Comparison of ENCODE assay signal across 10 cellular contexts in the genomic region with DNA sequence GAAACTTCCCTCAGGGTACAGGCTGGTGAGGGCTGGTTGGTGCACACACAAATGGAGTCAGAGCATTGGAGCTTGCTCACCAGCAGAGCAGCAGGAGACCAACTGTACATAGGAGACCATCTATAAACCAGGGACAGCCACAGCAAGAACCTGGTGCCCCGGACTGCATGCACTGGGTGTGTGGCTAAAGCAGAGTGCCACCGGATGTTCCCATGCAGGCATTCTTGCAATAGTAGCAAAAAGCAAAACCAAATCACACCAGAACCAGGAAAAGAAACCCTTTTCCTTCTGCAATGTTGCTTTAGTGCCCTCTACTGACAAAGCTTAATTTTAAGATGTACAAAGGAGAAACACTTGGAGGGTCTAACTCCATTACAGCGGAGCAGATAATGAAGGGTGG.
DNase-seq lines count a peak whose midpoint lies in the region; ATAC-seq and TF ChIP-seq lines count a peak whose summit lies in the region.
"Had no signal": no experiment of that assay in that cellular context is flagged by ENCODE, and none has a peak within 500 bp of the region (broad histone marks: within the 10 kb centered on the region; RNA-seq: fewer than 3 reads in every experiment).

No MANE protein-coding gene starts in this region.

- TF ChIP-seq RAD21 in liver (IDR thresholded peaks at IDR 0.05) = peak; percentile 88 to 92

- no peaks in the 10 kb centered on the region for H3K9me3 ChIP-seq in liver (ENCODE audit: control insufficient read depth in 4 of 4, low read length in 3 of 4)
- H3K9me3 ChIP-seq: neutrophil had no signal

- TF ChIP-seq CTCF in liver (IDR thresholded peaks at IDR 0.05; ENCODE audit: low read depth, low read length, missing input control) = peak; percentile 49

- peak overlapping the region; percentile 35 to 37 for H3K27ac ChIP-seq in liver (ENCODE audit: low read depth in 1 of 2, low read length in 2 of 2)
- H3K27ac ChIP-seq: neutrophil had no signal

- no peaks in the 10 kb centered on the region for H3K36me3 ChIP-seq in liver (ENCODE audit: control insufficient read depth in 4 of 4, insufficient read depth in 3 of 4, low read depth in 1 of 4, low read length in 3 of 4)
- H3K36me3 ChIP-seq: neutrophil had no signal

- in situ Hi-C loops in KBM-7 (cut with MboI; ENCODE audit: low pct_unique_long_range_greater_than_20kb, low sequenced_read_pairs) = no loop called here

- no peak overlapping the region for H3K4me3 ChIP-seq in liver (ENCODE audit: low read depth in 1 of 3, low read length in 3 of 3)

- ATAC-seq in esophagus mucosa (no peak), GM19351 (IDR thresholded peaks at IDR 0.05; ENCODE audit: unreplicated experiment) (no peak), GM21528 (IDR thresholded peaks at IDR 0.05; ENCODE audit: low FRiP score, unreplicated experiment) (no peak)

- H3K4me1 ChIP-seq in liver (ENCODE audit: control insufficient read depth in 4 of 4, insufficient read depth in 4 of 4, low read length in 3 of 4) = peaks cover 0 to 6% (median 0%) of the 10 kb centered on the region in 4 donors

- no peaks in the 10 kb centered on the region for H3K27me3 ChIP-seq in liver (ENCODE audit: control insufficient read depth in 4 of 4, insufficient read depth in 4 of 4, low read length in 3 of 4)
- H3K27me3 ChIP-seq: neutrophil had no signal

- WGBS in liver = 10% methylated on average over 3 of the region's 3 CpGs

- DNase-seq in DMS153 (lab: John Stamatoyannopoulos, UW) = peak; percentile 5
- peak; percentile 6 for DNase-seq in KBM-7
- DNase-seq in UCSD-AML1 (lab: John Stamatoyannopoulos, UW; ENCODE audit: unreplicated experiment) = peak; percentile 12
- DNase-seq in activated CD4-positive, CD25-positive, alpha-beta regulatory T cell (lab: John Stamatoyannopoulos, UW) = no peak
- DNase-seq: effector memory CD4-positive, alpha-beta T cell had no signal

- no peak overlapping the region for H3K9ac ChIP-seq in liver (ENCODE audit: low read depth in 1 of 2, low read length in 2 of 2)

TF ChIP-seq in liver, 16 proteins besides CTCF, POLR2A, EP300 and RAD21:
- TF ChIP-seq TAF1 (conservative IDR thresholded peaks at IDR 0.05) (no peak), YY1 (IDR thresholded peaks at IDR 0.05) (peak; percentile 16), HNF4A (conservative IDR thresholded peaks at IDR 0.05) (peak in 1 of 2 donors; percentile 5)
- TF ChIP-seq, protein P1, sequence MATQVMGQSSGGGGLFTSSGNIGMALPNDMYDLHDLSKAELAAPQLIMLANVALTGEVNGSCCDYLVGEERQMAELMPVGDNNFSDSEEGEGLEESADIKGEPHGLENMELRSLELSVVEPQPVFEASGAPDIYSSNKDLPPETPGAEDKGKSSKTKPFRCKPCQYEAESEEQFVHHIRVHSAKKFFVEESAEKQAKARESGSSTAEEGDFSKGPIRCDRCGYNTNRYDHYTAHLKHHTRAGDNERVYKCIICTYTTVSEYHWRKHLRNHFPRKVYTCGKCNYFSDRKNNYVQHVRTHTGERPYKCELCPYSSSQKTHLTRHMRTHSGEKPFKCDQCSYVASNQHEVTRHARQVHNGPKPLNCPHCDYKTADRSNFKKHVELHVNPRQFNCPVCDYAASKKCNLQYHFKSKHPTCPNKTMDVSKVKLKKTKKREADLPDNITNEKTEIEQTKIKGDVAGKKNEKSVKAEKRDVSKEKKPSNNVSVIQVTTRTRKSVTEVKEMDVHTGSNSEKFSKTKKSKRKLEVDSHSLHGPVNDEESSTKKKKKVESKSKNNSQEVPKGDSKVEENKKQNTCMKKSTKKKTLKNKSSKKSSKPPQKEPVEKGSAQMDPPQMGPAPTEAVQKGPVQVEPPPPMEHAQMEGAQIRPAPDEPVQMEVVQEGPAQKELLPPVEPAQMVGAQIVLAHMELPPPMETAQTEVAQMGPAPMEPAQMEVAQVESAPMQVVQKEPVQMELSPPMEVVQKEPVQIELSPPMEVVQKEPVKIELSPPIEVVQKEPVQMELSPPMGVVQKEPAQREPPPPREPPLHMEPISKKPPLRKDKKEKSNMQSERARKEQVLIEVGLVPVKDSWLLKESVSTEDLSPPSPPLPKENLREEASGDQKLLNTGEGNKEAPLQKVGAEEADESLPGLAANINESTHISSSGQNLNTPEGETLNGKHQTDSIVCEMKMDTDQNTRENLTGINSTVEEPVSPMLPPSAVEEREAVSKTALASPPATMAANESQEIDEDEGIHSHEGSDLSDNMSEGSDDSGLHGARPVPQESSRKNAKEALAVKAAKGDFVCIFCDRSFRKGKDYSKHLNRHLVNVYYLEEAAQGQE (IDR thresholded peaks at IDR 0.05) = no peak

Comparison
In these comparisons a context has a peak if more than half of its experiments do, and no peak if none do; other contexts are left out.
1. DNase-seq: peak in DMS153 (single experiment), KBM-7 (single experiment) and UCSD-AML1 (single experiment); none in activated CD4-positive, CD25-positive, alpha-beta regulatory T cell (0 of 4).